ENCODE assay signal across 28 cellular contexts in the genomic region with DNA sequence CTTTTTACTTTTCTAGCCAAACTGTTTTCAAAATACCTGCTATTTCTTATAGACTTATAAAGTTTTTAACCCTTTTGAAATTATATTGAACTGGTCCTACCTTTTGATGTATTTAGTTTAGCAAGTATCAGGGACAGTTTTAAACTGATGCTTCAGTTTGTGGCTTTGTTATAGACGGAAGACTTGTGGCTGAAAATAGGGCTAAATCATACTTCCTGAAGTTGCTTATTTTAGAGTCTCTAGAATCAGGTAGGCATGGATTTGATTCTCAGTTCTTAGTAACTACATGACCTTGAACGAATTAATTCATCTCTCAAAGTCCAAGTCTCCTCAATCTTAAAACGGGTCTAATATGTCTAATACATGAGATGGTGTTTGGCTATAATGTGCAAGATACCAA.
DNase-seq lines count a peak whose midpoint lies in the region; ATAC-seq, FAIRE-seq and TF ChIP-seq lines count a peak whose summit lies in the region.
"Had no signal": no experiment of that assay in that cellular context is flagged by ENCODE, and none has a peak within 500 bp of the region (broad histone marks: within the 10 kb centered on the region; RNA-seq: fewer than 3 reads in every experiment).

No MANE protein-coding gene starts in this region.

- H3K9me3 ChIP-seq in hepatocyte (ENCODE audit: low read depth): no peaks in the 10 kb centered on the region
- no peaks in the 10 kb centered on the region for H3K9me3 ChIP-seq in suprapubic skin
- H3K9me3 ChIP-seq: SJSA1, thoracic aorta had no signal

- TF ChIP-seq EP300 in suprapubic skin (IDR thresholded peaks at IDR 0.05): no peak

- H3K27ac Mint-ChIP-seq in activated CD8-positive, alpha-beta T cell treated with anti-CD3 and anti-CD28 coated beads, Interleukin-2, amount 10 ng/mL, durations not matched to agents 7 days and 5 days: peak overlapping the region; percentile 75
- H3K27ac Mint-ChIP-seq: activated naive CD4-positive, alpha-beta T cell treated with anti-CD3 and anti-CD28 coated beads, Interleukin-2, amount 50 U/mL, for 24 hours had no signal

- H3K4me1 ChIP-seq in hepatocyte (ENCODE audit: insufficient read depth): no peaks in the 10 kb centered on the region
- H3K4me1 ChIP-seq in suprapubic skin: no peaks in the 10 kb centered on the region
- H3K4me1 ChIP-seq: SJSA1 had no signal

- H3K4me3 Mint-ChIP-seq in activated CD8-positive, alpha-beta T cell treated with anti-CD3 and anti-CD28 coated beads, Interleukin-2, amount 10 ng/mL, durations not matched to agents 7 days and 5 days: peak overlapping the region; percentile 29
- H3K4me3 Mint-ChIP-seq: activated naive CD4-positive, alpha-beta T cell treated with anti-CD3 and anti-CD28 coated beads, Interleukin-2, amount 50 U/mL, for 24 hours; CD4-positive, CD25-positive, alpha-beta regulatory T cell had no signal

- CTCF ChIA-PET in activated CD8-positive, alpha-beta T cell treated with anti-CD3 and anti-CD28 coated beads, Interleukin-2, amount 10 ng/mL, durations not matched to agents 7 days and 5 days (lab: Charles Lee): no interaction called here

- 91% methylated on average over 3 of the region's 3 CpGs for WGBS in hepatocyte (ENCODE audit: low lambda C conversion rate, missing lambda C conversion rate)
- 82% methylated on average over 3 of the region's 3 CpGs for WGBS in suprapubic skin

- no peaks in the 10 kb centered on the region for H3K27me3 Mint-ChIP-seq in activated CD8-positive, alpha-beta T cell treated with anti-CD3 and anti-CD28 coated beads, Interleukin-2, amount 10 ng/mL, durations not matched to agents 7 days and 5 days (ENCODE audit: low read depth)
- H3K27me3 Mint-ChIP-seq: activated naive CD4-positive, alpha-beta T cell treated with anti-CD3 and anti-CD28 coated beads, Interleukin-2, amount 50 U/mL, for 24 hours; CD4-positive, CD25-positive, alpha-beta regulatory T cell; naive thymus-derived CD4-positive, alpha-beta T cell had no signal

- no peaks in the 10 kb centered on the region for H3K79me2 ChIP-seq in hepatocyte

- H3K27me3 ChIP-seq in hepatocyte: no peaks in the 10 kb centered on the region
- no peaks in the 10 kb centered on the region for H3K27me3 ChIP-seq in suprapubic skin
- H3K27me3 ChIP-seq: SJSA1 had no signal

- FAIRE-seq in H54 (lab: Jason Lieb, UNC): no peak
- FAIRE-seq: kidney, TTC549, urothelium cell line had no signal

- H3K4me3 ChIP-seq in hepatocyte (no peak overlapping the region), suprapubic skin (no peak overlapping the region)
- H3K4me3 ChIP-seq: coronary artery, SJSA1, thoracic aorta had no signal

- TF ChIP-seq POLR2A in GM18505 (IDR thresholded peaks at IDR 0.05; ENCODE audit: borderline replicate concordance, extremely low read depth, insufficient read depth, insufficient read length) (no peak), H54 (IDR thresholded peaks at IDR 0.05; ENCODE audit: low read depth, low read length) (no peak), suprapubic skin (IDR thresholded peaks at IDR 0.05) (no peak)

- H3K9me2 ChIP-seq in hepatocyte (replicated peaks; ENCODE audit: insufficient read depth): no peaks in the 10 kb centered on the region

- no peaks in the 10 kb centered on the region for H3K36me3 Mint-ChIP-seq in activated CD8-positive, alpha-beta T cell treated with anti-CD3 and anti-CD28 coated beads, Interleukin-2, amount 10 ng/mL, durations not matched to agents 7 days and 5 days (ENCODE audit: low read depth)
- H3K36me3 Mint-ChIP-seq: activated naive CD4-positive, alpha-beta T cell treated with anti-CD3 and anti-CD28 coated beads, Interleukin-2, amount 50 U/mL, for 24 hours; CD4-positive, CD25-positive, alpha-beta regulatory T cell; naive thymus-derived CD4-positive, alpha-beta T cell had no signal

- peaks cover 5% of the 10 kb centered on the region for H3K9me3 Mint-ChIP-seq in activated CD8-positive, alpha-beta T cell treated with anti-CD3 and anti-CD28 coated beads, Interleukin-2, amount 10 ng/mL, durations not matched to agents 7 days and 5 days (ENCODE audit: insufficient read depth)
- H3K9me3 Mint-ChIP-seq: activated naive CD4-positive, alpha-beta T cell treated with anti-CD3 and anti-CD28 coated beads, Interleukin-2, amount 50 U/mL, for 24 hours; CD4-positive, CD25-positive, alpha-beta regulatory T cell had no signal

- H3K36me3 ChIP-seq in hepatocyte (replicated peaks; ENCODE audit: insufficient read depth, low read depth) (no peaks in the 10 kb centered on the region), suprapubic skin (no peaks in the 10 kb centered on the region)
- H3K36me3 ChIP-seq: SJSA1, thoracic aorta had no signal

- no peak overlapping the region for H2AFZ ChIP-seq in hepatocyte

- DNase-seq in NOMO-1 treated with DMSO at 0.1 percent for 48 hours (lab: John Stamatoyannopoulos, UW; ENCODE audit: unreplicated experiment): peak; percentile 38
- DNase-seq in NOMO-1 treated with dmso at 0.1 percent for 144 hours (lab: John Stamatoyannopoulos, UW; ENCODE audit: unreplicated experiment): no peak
- no peak for DNase-seq in activated CD8-positive, alpha-beta T cell treated with anti-CD3 and anti-CD28 coated beads, Interleukin-2, amount 10 ng/mL, durations not matched to agents 7 days and 5 days
- DNase-seq in hepatocyte (ENCODE audit: low spot score): no peak
- DNase-seq in H54 (ENCODE audit: insufficient read length, low spot score): no peak
- DNase-seq in suprapubic skin (ENCODE audit: low spot score in 2 of 2): no peak
- DNase-seq: activated T-cell treated with anti-CD3 and anti-CD28 coated beads, Interleukin-2, amount 50 U/mL, for 48 hours; aorta; CD4-positive, CD25-positive, alpha-beta regulatory T cell; effector memory CD4-positive, alpha-beta T cell; erythroblast; kidney; midbrain; NCI-H1436 treated with DMSO at 0.1 percent for 48 hours; NCI-H345; nucleus accumbens; RPMI8226; stimulated activated naive CD8-positive, alpha-beta T cell treated with anti-CD3 and anti-CD28 coated beads, Interleukin-15, Interleukin-2, amounts not matched to agents 100 U/mL and 50 U/mL, for 24 hours had no signal

- no peak overlapping the region for H3K4me2 ChIP-seq in hepatocyte

- POLR2A ChIA-PET in activated CD8-positive, alpha-beta T cell treated with anti-CD3 and anti-CD28 coated beads, Interleukin-2, amount 10 ng/mL, durations not matched to agents 7 days and 5 days (lab: Charles Lee): no interaction called here

- ATAC-seq in GM18505 (IDR thresholded peaks at IDR 0.05; ENCODE audit: unreplicated experiment) (peak; percentile 48), HG03378 (IDR thresholded peaks at IDR 0.05; ENCODE audit: unreplicated experiment) (peak; percentile 68)
- ATAC-seq in activated CD8-positive, alpha-beta T cell treated with anti-CD3 and anti-CD28 coated beads, Interleukin-2, amount 10 ng/mL, durations not matched to agents 7 days and 5 days: peak; percentile 53
- ATAC-seq: naive thymus-derived CD4-positive, alpha-beta T cell had no signal

- H3K27ac ChIP-seq in hepatocyte (no peak overlapping the region), suprapubic skin (no peak overlapping the region)
- H3K27ac ChIP-seq: 22Rv1, coronary artery, SJSA1, thoracic aorta had no signal

- peaks cover 20% of the 10 kb centered on the region for H3K4me1 Mint-ChIP-seq in activated CD8-positive, alpha-beta T cell treated with anti-CD3 and anti-CD28 coated beads, Interleukin-2, amount 10 ng/mL, durations not matched to agents 7 days and 5 days (ENCODE audit: low read depth)

- no peaks in the 10 kb centered on the region for H4K20me1 ChIP-seq in hepatocyte (ENCODE audit: insufficient read depth, poor library complexity, severe bottlenecking)

- TF ChIP-seq CTCF in hepatocyte (IDR thresholded peaks at IDR 0.05; ENCODE audit: poor library complexity) (no peak), suprapubic skin (IDR thresholded peaks at IDR 0.05) (no peak)
